ENCODE assay signal across 8 cellular contexts in genomic region chr11:60906132-60906972, GRCh38. TPM values are rescaled to one million over a fixed set of nuclear protein-coding genes. Genes with fewer than 3 reads are reported as not detected.
A peak's percentile ranks its signal among the peaks of the same experiment; 100 is the strongest.
DNase-seq lines count a peak whose midpoint lies in the region; ATAC-seq and TF ChIP-seq lines count a peak whose summit lies in the region.

TSS of gene PRPF19 (minus strand) at chr11:60906585. CDS start at chr11:60906382, 203 bp downstream.

- H3K4me2 ChIP-seq in PC-9: peak within 1 kb of the TSS; percentile 97

- peak within 1 kb of the TSS; percentile 81 for H3K27ac ChIP-seq in PC-9
- peak within 1 kb of the TSS; percentile 98 for H3K27ac ChIP-seq in muscle layer of colon (ENCODE audit: low read depth, low read length)

- peak; percentile 88 for TF ChIP-seq POLR2A in erythroblast (IDR thresholded peaks at IDR 0.05; ENCODE audit: low read length)

- H3K4me3 ChIP-seq in Jurkat, Clone E6-1 (ENCODE audit: low read length): peak within 1 kb of the TSS; percentile 95
- H3K4me3 ChIP-seq in PC-9 (peak within 1 kb of the TSS; percentile 90), muscle layer of colon (ENCODE audit: low read depth in 1 of 2, low read length in 2 of 2) (peak within 1 kb of the TSS; percentile 84 to 94)

- H3K9me2 ChIP-seq in PC-9 (ENCODE audit: insufficient read depth): no peaks in the 10 kb centered on the region

- CTCF ChIA-PET in PC-9 (lab: Charles Lee): interaction anchor here (0.6 to 1.5 kb wide), 2 partner anchors 9 to 1799 kb away, joined by 3 to 4 read pairs; partner anchors contain the start of gene FAM111B

- H3K4me1 ChIP-seq in PC-9 (replicated peaks; ENCODE audit: insufficient read depth) (peaks cover 23% of the 10 kb centered on the region), muscle layer of colon (ENCODE audit: insufficient read depth, low read length) (peaks cover 26% of the 10 kb centered on the region)

- no peaks in the 10 kb centered on the region for H3K9me3 ChIP-seq in PC-9 (ENCODE audit: insufficient read depth, low read depth)
- no peaks in the 10 kb centered on the region for H3K9me3 ChIP-seq in muscle layer of colon (ENCODE audit: low read length)

- intact Hi-C loops in PC-9 (cut with micrococcal nuclease; ENCODE audit: unreplicated experiment): loop anchor here (1.0 to 5.0 kb wide), 3 partner anchors 65 to 280 kb away; no protein-coding TSS in a partner anchor

- H3K79me2 ChIP-seq in PC-9 (ENCODE audit: low read depth): peaks cover 44% of the 10 kb centered on the region

- ATAC-seq in GM21619 (IDR thresholded peaks at IDR 0.05; ENCODE audit: unreplicated experiment): peak; percentile 73

- DNase-seq in DMS114 treated with DMSO at 0.1 percent for 48 hours (lab: John Stamatoyannopoulos, UW; ENCODE audit: unreplicated experiment): peak; percentile 98
- peak; percentile 97 for DNase-seq in Jurkat, Clone E6-1 (ENCODE audit: low read depth, low spot score)
- DNase-seq in PC-9: peak; percentile 94 to 99
- peak; percentile 98 for DNase-seq in activated T-cell treated with anti-CD3 and anti-CD28 coated beads, Interleukin-2, amount 50 U/mL, for 1 hour
- peak; percentile 96 for DNase-seq in erythroblast (lab: John Stamatoyannopoulos, UW)
- DNase-seq in stimulated activated CD8-positive, alpha-beta memory T cell treated with anti-CD3 and anti-CD28 coated beads, Interleukin-7, amount 100 ng/mL, for 24 hours (ENCODE audit: low read depth): peak; percentile 97

- peaks cover 26% of the 10 kb centered on the region for H3F3A ChIP-seq in PC-9 (ENCODE audit: insufficient read depth, low read depth)

- no TSS peak for BruUV-seq in PC-9 (replicated peaks; lab: Mats Ljungman, UMichigan)

- H2AFZ ChIP-seq in PC-9: peak within 1 kb of the TSS; percentile 89

- peak within 1 kb of the TSS; percentile 79 for H3K9ac ChIP-seq in muscle layer of colon (ENCODE audit: low read length)

- H4K20me1 ChIP-seq in PC-9 (ENCODE audit: insufficient read depth): peaks cover 33% of the 10 kb centered on the region

- H3K27me3 ChIP-seq in PC-9 (ENCODE audit: insufficient read depth, low read depth) (peaks cover 27% of the 10 kb centered on the region; the same call in 1 of the 2 replicates), muscle layer of colon (ENCODE audit: control insufficient read depth in 1 of 2, insufficient read depth in 2 of 2, low read length in 2 of 2) (no peaks in the 10 kb centered on the region)

- peaks cover 12% of the 10 kb centered on the region for H3K36me3 ChIP-seq in PC-9 (ENCODE audit: low read depth)
- peaks cover 29% of the 10 kb centered on the region for H3K36me3 ChIP-seq in muscle layer of colon (ENCODE audit: insufficient read depth, low read length)

- POLR2A ChIA-PET in PC-9 (lab: Charles Lee; ENCODE audit: unreplicated experiment): interaction anchor here (0.5 to 0.8 kb wide), 3 partner anchors 42 to 255 kb away, joined by 3 to 4 read pairs (median 4); partner anchors contain the start of gene VPS37C

- TF ChIP-seq CTCF in PC-9 (conservative IDR thresholded peaks at IDR 0.05): no peak

RNA-seq across cellular contexts. Expression of gene PRPF19, which starts in this region (rescaled TPM):
- 234 TPM for polyA plus RNA-seq in Jurkat, Clone E6-1 (2012; ENCODE audit: insufficient read depth, insufficient read length)
- 135 and 160 TPM in 2 replicates for total RNA-seq in PC-9 (2021)

Comparison
In these comparisons a context has a peak if more than half of its experiments do, and no peak if none do; other contexts are left out.
1. Peak in every context shown above with its lines: DNase-seq, ATAC-seq, H3K4me3 ChIP-seq and H3K27ac ChIP-seq.